In genomic region chr7:150992833-150993302, GRCh38 we compare ENCODE assay signal across 8 cellular contexts. TPM values are rescaled to one million over a fixed set of nuclear protein-coding genes. Genes with fewer than 3 reads are reported as not detected.
DNase-seq lines count a peak whose midpoint lies in the region; ATAC-seq and TF ChIP-seq lines count a peak whose summit lies in the region.

No MANE protein-coding gene starts in this region.

- H4K20me1 ChIP-seq in mammary epithelial cell (ENCODE audit: insufficient read depth, low read length), result no peaks in the 10 kb centered on the region

- no peaks in the 10 kb centered on the region for H3K36me3 ChIP-seq in mammary epithelial cell (ENCODE audit: insufficient read depth, low read length)

- BruUV-seq in mammary epithelial cell (replicated peaks; lab: Mats Ljungman, UMichigan), result no TSS peak

- H3K27me3 ChIP-seq in right cardiac atrium (ENCODE audit: control insufficient read depth, insufficient read depth) (no peaks in the 10 kb centered on the region), mammary epithelial cell (ENCODE audit: insufficient read depth, low read length) (no peaks in the 10 kb centered on the region)

- CTCF ChIA-PET in mammary epithelial cell (lab: Charles Lee; ENCODE audit: low non-redundant PET), result no interaction called here

- ATAC-seq in GM21529 (IDR thresholded peaks at IDR 0.05; ENCODE audit: unreplicated experiment) (peak; percentile 80), right cardiac atrium (peak; percentile 49 to 67), GM18873 (IDR thresholded peaks at IDR 0.05; ENCODE audit: low FRiP score, unreplicated experiment) (no peak)

- intact Hi-C loops in right cardiac atrium (cut with DNase I) (loop anchor here in 1 of 4 donors (10.0 kb wide), 1 partner anchor 218 kb away; no protein-coding TSS in a partner anchor), mammary epithelial cell (cut with micrococcal nuclease) (no loop called here)

- H3K4me1 ChIP-seq in right cardiac atrium (ENCODE audit: control insufficient read depth, insufficient read depth, low read length) (no peaks in the 10 kb centered on the region), mammary epithelial cell (ENCODE audit: insufficient read depth, low read length) (no peaks in the 10 kb centered on the region)

- 37% methylated on average over 5 of the region's 5 CpGs for WGBS in right cardiac atrium
- 56% methylated on average over 3 of the region's 5 CpGs for WGBS in mammary epithelial cell (ENCODE audit: low coverage, missing lambda C conversion rate)

- no peaks in the 10 kb centered on the region for H3K9me3 ChIP-seq in right cardiac atrium (ENCODE audit: control insufficient read depth, low read length)
- H3K9me3 ChIP-seq in mammary epithelial cell (replicated peaks; ENCODE audit: insufficient read depth, low read length), result peaks cover 20% of the 10 kb centered on the region

- no peak overlapping the region for H3K4me2 ChIP-seq in mammary epithelial cell (ENCODE audit: insufficient read depth, low read depth, low read length)

- H2AFZ ChIP-seq in mammary epithelial cell (ENCODE audit: low read depth, low read length), result no peak overlapping the region

- H3K27ac ChIP-seq in right cardiac atrium (ENCODE audit: low read length) (peak overlapping the region; percentile 71), mammary epithelial cell (ENCODE audit: insufficient read depth, low read depth, low read length) (no peak overlapping the region)

- H3K9ac ChIP-seq in mammary epithelial cell (ENCODE audit: insufficient read depth, low read length), result no peak overlapping the region

- H3K4me3 ChIP-seq in right cardiac atrium (ENCODE audit: low read length), result no peak overlapping the region
- H3K4me3 ChIP-seq in mammary epithelial cell (replicated peaks in 1 of 3; ENCODE audit: insufficient read depth in 1 of 3, low read depth in 2 of 3, low read length in 3 of 3), result no peak overlapping the region

- H3K79me2 ChIP-seq in mammary epithelial cell (ENCODE audit: insufficient read depth, low read length), result no peaks in the 10 kb centered on the region

- dilution Hi-C loops in mammary epithelial cell (cut with HindIII; ENCODE audit: low sequenced_read_pairs), result no loop called here

- TF ChIP-seq CTCF in mammary epithelial cell (conservative IDR thresholded peaks at IDR 0.05 in 1 of 2, IDR thresholded peaks at IDR 0.05 in 1 of 2; ENCODE audit: extremely low read depth in 1 of 2, insufficient read depth in 1 of 2, low read depth in 1 of 2, low read length in 2 of 2), result no peak

- DNase-seq in Ammon's horn (ENCODE audit: low spot score) (peak; percentile 46), RPMI8226 (peak; percentile 54), right cardiac atrium (peak; percentile 83 to 85 (median 83)), NCI-H128 (lab: John Stamatoyannopoulos, UW; ENCODE audit: unreplicated experiment) (no peak), KG1 (lab: John Stamatoyannopoulos, UW) (no peak), mammary epithelial cell (no peak)

- in situ Hi-C loops in mammary epithelial cell (cut with MboI; ENCODE audit: low sequenced_read_pairs in 2 of 2), result no loop called here

RNA-seq across cellular contexts. Expression of gene NOS3, which starts 2.1 kb away (rescaled TPM):
- 10 to 100 TPM; 20.5 to 80.4 (median 24.7) TPM for total RNA-seq in right cardiac atrium
- 13.5 TPM for polyA plus RNA-seq in right cardiac atrium
- total RNA-seq in mammary epithelial cell, result 1 to 10 TPM in 1 of 2 donors, not detected in 1; 4.7 TPM
- 0.23 TPM for polyA plus RNA-seq in mammary epithelial cell
- polyA minus RNA-seq in mammary epithelial cell, result not detected

RNA-seq across cellular contexts. Expression of gene KCNH2, which starts 14.7 kb away (rescaled TPM):
- total RNA-seq in right cardiac atrium (100 to 1,000 TPM; 113 to 163 (median 126) TPM), mammary epithelial cell (1 to 10 TPM in 1 of 2 donors, not detected in 1; 1.5 TPM)
- polyA plus RNA-seq in right cardiac atrium (132 TPM), mammary epithelial cell (not detected)
- 0.47 TPM for polyA minus RNA-seq in mammary epithelial cell

RNA-seq across cellular contexts. Expression of gene ATG9B, which starts 31.4 kb away (rescaled TPM):
- total RNA-seq in right cardiac atrium, result under 1 TPM in 2 of 4 donors, not detected in 2; 0.18 to 0.23 TPM
- polyA plus RNA-seq in right cardiac atrium, result 0.43 TPM
- total RNA-seq in mammary epithelial cell, result under 1 TPM; under 0.01 to 0.54 TPM
- polyA plus RNA-seq in mammary epithelial cell, result 0.14 TPM
- polyA minus RNA-seq in mammary epithelial cell, result not detected

RNA-seq across cellular contexts. Expression of gene ABCB8, which starts 35.4 kb away (rescaled TPM):
- total RNA-seq in right cardiac atrium (10 to 100 TPM; 20.9 to 24.5 (median 23.4) TPM), mammary epithelial cell (10 to 100 TPM; 29.8 to 57.2 TPM)
- polyA plus RNA-seq in right cardiac atrium (19.6 TPM), mammary epithelial cell (31.7 TPM)
- 39.2 TPM for polyA minus RNA-seq in mammary epithelial cell

RNA-seq across cellular contexts. Expression of gene ASIC3, which starts 55.5 kb away (rescaled TPM):
- total RNA-seq in right cardiac atrium, result 1 to 10 TPM; 4.0 to 6.5 (median 5.0) TPM
- 5.3 TPM for polyA plus RNA-seq in right cardiac atrium
- 1 to 10 TPM in 1 of 2 donors, under 1 TPM in 1; 0.33 to 1.8 TPM for total RNA-seq in mammary epithelial cell
- 0.34 TPM for polyA plus RNA-seq in mammary epithelial cell
- 4.1 TPM for polyA minus RNA-seq in mammary epithelial cell

Comparison
In these comparisons a context has a peak if more than half of its experiments do, and no peak if none do; other contexts are left out.
1. DNase-seq: peak in Ammon's horn (single experiment), RPMI8226 (single experiment) and right cardiac atrium (3 of 3); none in NCI-H128 (single experiment), KG1 (single experiment) and mammary epithelial cell (single experiment).
2. RNA of gene KCNH2, which starts 14.7 kb away (total RNA-seq): 113 to 163 TPM in right cardiac atrium; 1.5 TPM in mammary epithelial cell; every median in the first group is over 10 times any median in the second.